8 cellular contexts compared by ENCODE assay signal in genomic region chr19:18007605-18007938, GRCh38. TPM values are rescaled to one million over a fixed set of nuclear protein-coding genes. Genes with fewer than 3 reads are reported as not detected.
DNase-seq lines count a peak whose midpoint lies in the region; ATAC-seq and TF ChIP-seq lines count a peak whose summit lies in the region.

No MANE protein-coding gene starts in this region.

- no peaks in the 10 kb centered on the region for H3K79me2 ChIP-seq in hepatocyte

- peaks cover 25% of the 10 kb centered on the region for H3K4me1 Mint-ChIP-seq in activated naive CD8-positive, alpha-beta T cell (ENCODE audit: low read depth)
- H3K4me1 Mint-ChIP-seq in stimulated activated effector memory CD8-positive, alpha-beta T cell treated with anti-CD3 and anti-CD28 coated beads, Interleukin-12 subunit alpha, Interleukin-12 subunit beta, amount 100 ng/mL, for 72 hours, result peaks cover 24% of the 10 kb centered on the region

- H3K4me1 ChIP-seq in hepatocyte (ENCODE audit: insufficient read depth), result no peaks in the 10 kb centered on the region

- H3K4me3 ChIP-seq in hepatocyte, result peak overlapping the region; percentile 57

- H3K9me3 Mint-ChIP-seq in activated naive CD8-positive, alpha-beta T cell (ENCODE audit: low read depth), result no peaks in the 10 kb centered on the region
- no peaks in the 10 kb centered on the region for H3K9me3 Mint-ChIP-seq in stimulated activated effector memory CD8-positive, alpha-beta T cell treated with anti-CD3 and anti-CD28 coated beads, Interleukin-12 subunit alpha, Interleukin-12 subunit beta, amount 100 ng/mL, for 72 hours

- H3K27me3 Mint-ChIP-seq in activated naive CD8-positive, alpha-beta T cell, result no peaks in the 10 kb centered on the region

- no peak for TF ChIP-seq CTCF in hepatocyte (IDR thresholded peaks at IDR 0.05; ENCODE audit: poor library complexity)

- no peaks in the 10 kb centered on the region for H3K9me2 ChIP-seq in hepatocyte (replicated peaks; ENCODE audit: insufficient read depth)

- H3K4me2 ChIP-seq in hepatocyte, result peak overlapping the region; percentile 93

- H3K36me3 ChIP-seq in hepatocyte (replicated peaks; ENCODE audit: insufficient read depth, low read depth), result no peaks in the 10 kb centered on the region

- no peaks in the 10 kb centered on the region for H3K9me3 ChIP-seq in hepatocyte (ENCODE audit: low read depth)

- H2AFZ ChIP-seq in hepatocyte, result peak overlapping the region; percentile 57

- ATAC-seq in HG02571 (IDR thresholded peaks at IDR 0.05; ENCODE audit: unreplicated experiment) (peak; percentile 13), HG02610 (IDR thresholded peaks at IDR 0.05; ENCODE audit: unreplicated experiment) (no peak), HG03469 (IDR thresholded peaks at IDR 0.05; ENCODE audit: unreplicated experiment) (no peak)
- ATAC-seq in stimulated activated effector memory CD8-positive, alpha-beta T cell treated with anti-CD3 and anti-CD28 coated beads, Interleukin-12 subunit alpha, Interleukin-12 subunit beta, amount 100 ng/mL, for 72 hours, result peak; percentile 53

- 1% methylated on average over 12 of the region's 12 CpGs for WGBS in hepatocyte (ENCODE audit: low lambda C conversion rate, missing lambda C conversion rate)

- H4K20me1 ChIP-seq in hepatocyte (ENCODE audit: insufficient read depth, poor library complexity, severe bottlenecking), result no peaks in the 10 kb centered on the region

- H3K27ac ChIP-seq in hepatocyte, result peak overlapping the region; percentile 3

- peaks cover 2% of the 10 kb centered on the region for H3K36me3 Mint-ChIP-seq in activated naive CD8-positive, alpha-beta T cell
- H3K36me3 Mint-ChIP-seq in stimulated activated effector memory CD8-positive, alpha-beta T cell treated with anti-CD3 and anti-CD28 coated beads, Interleukin-12 subunit alpha, Interleukin-12 subunit beta, amount 100 ng/mL, for 72 hours, result peaks cover 89% of the 10 kb centered on the region

- peak overlapping the region; percentile 87 for H3K4me3 Mint-ChIP-seq in activated naive CD8-positive, alpha-beta T cell
- peak overlapping the region; percentile 84 for H3K4me3 Mint-ChIP-seq in stimulated activated effector memory CD8-positive, alpha-beta T cell treated with anti-CD3 and anti-CD28 coated beads, Interleukin-12 subunit alpha, Interleukin-12 subunit beta, amount 100 ng/mL, for 72 hours

- no peak overlapping the region for H3K27ac Mint-ChIP-seq in activated naive CD8-positive, alpha-beta T cell
- H3K27ac Mint-ChIP-seq in stimulated activated effector memory CD8-positive, alpha-beta T cell treated with anti-CD3 and anti-CD28 coated beads, Interleukin-12 subunit alpha, Interleukin-12 subunit beta, amount 100 ng/mL, for 72 hours, result peak overlapping the region; percentile 85

- peak; percentile 56 for DNase-seq in Ammon's horn (ENCODE audit: low spot score)
- no peak for DNase-seq in hepatocyte (ENCODE audit: low spot score)
- no peak for DNase-seq in stimulated activated effector memory CD8-positive, alpha-beta T cell treated with anti-CD3 and anti-CD28 coated beads, Interleukin-12 subunit alpha, Interleukin-12 subunit beta, amount 100 ng/mL, for 72 hours (ENCODE audit: low spot score in 2 of 2)
- no peak for DNase-seq in SK-N-DZ (ENCODE audit: low spot score)

- H3K27me3 ChIP-seq in hepatocyte, result no peaks in the 10 kb centered on the region

RNA-seq across cellular contexts. Expression of gene ARRDC2, which starts 0.4 kb away (rescaled TPM):
- 4.5 and 5.5 TPM in 2 replicates for total RNA-seq in hepatocyte
- polyA plus RNA-seq in hepatocyte, result 3.9 and 7.4 TPM in 2 replicates
- 3.1 and 3.6 TPM in 2 replicates for polyA plus RNA-seq in SK-N-DZ (2014; cell fraction: cytosol; rRNA removed)
- polyA plus RNA-seq in SK-N-DZ (2014; cell fraction: nucleus; rRNA removed), result 3.2 and 18.3 TPM in 2 replicates

RNA-seq across cellular contexts. Expression of gene KCNN1, which starts 40.7 kb away (rescaled TPM):
- total RNA-seq in hepatocyte, result 2.4 and 3.3 TPM in 2 replicates
- 3.2 and 3.3 TPM in 2 replicates for polyA plus RNA-seq in hepatocyte
- polyA plus RNA-seq in SK-N-DZ (2014; cell fraction: cytosol; rRNA removed), result 12.7 and 14.1 TPM in 2 replicates
- polyA plus RNA-seq in SK-N-DZ (2014; cell fraction: nucleus; rRNA removed), result 10.7 and 17.0 TPM in 2 replicates

Comparison
In these comparisons a context has a peak if more than half of its experiments do, and no peak if none do; other contexts are left out.
1. ATAC-seq: peak in HG02571 (single experiment) and stimulated activated effector memory CD8-positive, alpha-beta T cell treated with anti-CD3 and anti-CD28 coated beads, Interleukin-12 subunit alpha, Interleukin-12 subunit beta, amount 100 ng/mL, for 72 hours (single experiment); none in HG02610 (single experiment) and HG03469 (single experiment).